26 cellular contexts compared by ENCODE assay signal in genomic region chr6:114403858-114404257, GRCh38.
A peak's percentile ranks its signal among the peaks of the same experiment; 100 is the strongest.
DNase-seq lines count a peak whose midpoint lies in the region; ATAC-seq, FAIRE-seq and TF ChIP-seq lines count a peak whose summit lies in the region.
"Had no signal": no experiment of that assay in that cellular context is flagged by ENCODE, and none has a peak within 500 bp of the region (broad histone marks: within the 10 kb centered on the region; RNA-seq: fewer than 3 reads in every experiment).

No MANE protein-coding gene starts in this region.

- no peaks in the 10 kb centered on the region for H3K9me2 ChIP-seq in GM23338 (ENCODE audit: insufficient read depth)

- H3K27me3 ChIP-seq in GM23338 (ENCODE audit: insufficient read depth) (no peaks in the 10 kb centered on the region), H1 (replicated peaks in 1 of 4; ENCODE audit: control insufficient read depth in 3 of 4, extremely low read depth in 1 of 4, insufficient read depth in 3 of 4, low read length in 3 of 4) (no peaks in the 10 kb centered on the region)
- H3K27me3 ChIP-seq: BLaER1 treated with 17β-estradiol and CSF1 and Interleukin-3, amounts not matched to agents 10 nM and 100 nM had no signal

- no peak overlapping the region for H2BK5ac ChIP-seq in H1 (ENCODE audit: low read depth, low read length)

- no peak overlapping the region for H4K5ac ChIP-seq in H1 (ENCODE audit: insufficient read length, low read depth, low read length)

- H3K36me3 Mint-ChIP-seq in GM23338 (ENCODE audit: low read depth) (peaks cover 10% of the 10 kb centered on the region; the same call in 2 of the 3 replicates), WTC11 (peaks cover 23% of the 10 kb centered on the region)
- H3K36me3 Mint-ChIP-seq: CD4-positive, alpha-beta memory T cell; CD8-positive, alpha-beta memory T cell had no signal

- no peaks in the 10 kb centered on the region for H3F3A ChIP-seq in GM23338 (replicated peaks; ENCODE audit: low read depth)

- ATAC-seq in GM23338 (peak; percentile 54), WTC11 (no peak)
- ATAC-seq: A549, GM12878 had no signal

- TF ChIP-seq POLR2A in H1 (IDR thresholded peaks at IDR 0.05; ENCODE audit: control extremely low read depth in 1 of 2, low read depth in 2 of 2, low read length in 2 of 2) = peak in 1 of 2 experiments; percentile 43; a peak in 1 of 3 replicates
- no peak for TF ChIP-seq POLR2A in GM12892 (IDR thresholded peaks at IDR 0.05; ENCODE audit: low read depth, low read length)

- H3K27me3 Mint-ChIP-seq in GM23338 (ENCODE audit: insufficient read depth, low read depth, poor library complexity) (no peaks in the 10 kb centered on the region), WTC11 (ENCODE audit: low read depth) (no peaks in the 10 kb centered on the region)
- H3K27me3 Mint-ChIP-seq: B cell; CD8-positive, alpha-beta memory T cell had no signal

- no peak for FAIRE-seq in H1 (lab: Jason Lieb, UNC)
- FAIRE-seq in GM12892 (lab: Jason Lieb, UNC) = no peak
- FAIRE-seq: A549, GM12878, GM19239 had no signal

- CTCF ChIA-PET in WTC11 (lab: Charles Lee) (interaction anchor here (0.6 to 2.4 kb wide), 5 partner anchors 40 to 296 kb away, joined by 4 to 24 read pairs (median 4); partner anchors contain the start of gene HS3ST5), H1 (lab: Charles Lee; ENCODE audit: partially characterized antibody) (interaction anchor here (0.8 to 1.3 kb wide), 4 partner anchors 15 to 114 kb away, joined by 3 to 4 read pairs (median 3); no protein-coding TSS in a partner anchor)

- TF ChIP-seq EP300 in H1 (IDR thresholded peaks at IDR 0.05; ENCODE audit: borderline replicate concordance in 1 of 2, low read depth in 2 of 2, low read length in 2 of 2) = no peak

- DNase-seq in NCI-H82 (lab: John Stamatoyannopoulos, UW) (peak; percentile 32), NCI-H82 treated with DMSO at 0.1 percent for 48 hours (lab: John Stamatoyannopoulos, UW; ENCODE audit: unreplicated experiment) (no peak), GM23338 (ENCODE audit: low spot score) (no peak), WTC11 (ENCODE audit: low spot score) (no peak), H1 (ENCODE audit: low read depth in 1 of 2, low spot score in 2 of 2) (no peak), GM12892 (ENCODE audit: insufficient read length) (no peak), NCI-H69 (lab: John Stamatoyannopoulos, UW) (no peak)
- DNase-seq in stimulated activated CD4-positive, alpha-beta T cell treated with anti-CD3 and anti-CD28 coated beads, Interleukin-4, amount 100 ng/mL, for 24 hours = no peak
- DNase-seq: AML-193; CD4-positive, alpha-beta memory T cell; CD8-positive, alpha-beta memory T cell; COR-L47; DMS 273 treated with DMSO at 0.1 percent for 48 hours; DMS153; DMS53; DMS79; DND-41; EL; GDM1 had no signal

- H3K4me3 ChIP-seq in GM23338 (no peak overlapping the region), H1 (ENCODE audit: extremely low read depth in 1 of 4, insufficient read depth in 2 of 4, low read depth in 3 of 4, low read length in 4 of 4) (no peak overlapping the region)
- H3K4me3 ChIP-seq: A549; BLaER1 treated with 17β-estradiol and CSF1 and Interleukin-3, amounts not matched to agents 10 nM and 100 nM; GM12878 had no signal

- H3K9ac ChIP-seq in H1 (replicated peaks in 1 of 4; ENCODE audit: extremely low read depth in 1 of 4, low read depth in 3 of 4, low read length in 3 of 4) = no peak overlapping the region
- H3K9ac ChIP-seq: BLaER1 treated with 17β-estradiol and CSF1 and Interleukin-3, amounts not matched to agents 10 nM and 100 nM had no signal

- no peak overlapping the region for H2BK15ac ChIP-seq in H1 (ENCODE audit: low read length)

- no peak overlapping the region for H3K23ac ChIP-seq in H1 (ENCODE audit: insufficient read length)

- no peaks in the 10 kb centered on the region for H3K9me3 ChIP-seq in H1 (ENCODE audit: insufficient read depth in 2 of 2, low read depth in 1 of 2, low read length in 1 of 2)
- H3K9me3 ChIP-seq: A549; BLaER1 treated with 17β-estradiol and CSF1 and Interleukin-3, amounts not matched to agents 10 nM and 100 nM had no signal

- no peak overlapping the region for H3K4me3 Mint-ChIP-seq in GM23338
- H3K4me3 Mint-ChIP-seq in WTC11 = no peak overlapping the region
- H3K4me3 Mint-ChIP-seq: B cell; CD4-positive, alpha-beta memory T cell; CD8-positive, alpha-beta memory T cell had no signal

- H4K91ac ChIP-seq in H1 (replicated peaks; ENCODE audit: insufficient read length, low read length) = no peak overlapping the region

- H3K4me1 Mint-ChIP-seq in GM23338 = peaks cover 39% of the 10 kb centered on the region
- peaks cover 55% of the 10 kb centered on the region for H3K4me1 Mint-ChIP-seq in WTC11
- H3K4me1 Mint-ChIP-seq: B cell; CD4-positive, alpha-beta memory T cell; CD8-positive, alpha-beta memory T cell had no signal

- H4K8ac ChIP-seq in H1 (ENCODE audit: extremely low read depth, insufficient read depth, low read length) = no peak overlapping the region

- no peak overlapping the region for H3K56ac ChIP-seq in H1 (replicated peaks; ENCODE audit: insufficient read length, low read depth, low read length)

- no peak overlapping the region for H3K18ac ChIP-seq in H1 (ENCODE audit: extremely low read depth, low read length)

- no peak overlapping the region for H2AK5ac ChIP-seq in H1 (ENCODE audit: low read depth, low read length)

- H2BK12ac ChIP-seq in H1 (ENCODE audit: low read depth, low read length) = no peak overlapping the region

- H3K27ac Mint-ChIP-seq in GM23338 = no peak overlapping the region
- peak overlapping the region; percentile 42; the same call in 1 of the 2 replicates for H3K27ac Mint-ChIP-seq in WTC11
- H3K27ac Mint-ChIP-seq: B cell; CD4-positive, alpha-beta memory T cell; CD8-positive, alpha-beta memory T cell had no signal

- no peak for TF ChIP-seq RAD21 in H1 (IDR thresholded peaks at IDR 0.05 in 1 of 2, conservative IDR thresholded peaks at IDR 0.05 in 1 of 2; ENCODE audit: low read depth in 2 of 2, low read length in 2 of 2)

- no peak for TF ChIP-seq CTCF in GM23338 (conservative IDR thresholded peaks at IDR 0.05; ENCODE audit: low read depth in 2 of 2)
- TF ChIP-seq CTCF in WTC11 (IDR thresholded peaks at IDR 0.05) = no peak
- TF ChIP-seq CTCF in H1 (IDR thresholded peaks at IDR 0.05; ENCODE audit: control extremely low read depth in 1 of 3, insufficient read depth in 1 of 3, low read depth in 1 of 3, low read length in 3 of 3) = no peak

- no peak overlapping the region for H3K27ac ChIP-seq in GM23338 (ENCODE audit: low read depth)
- H3K27ac ChIP-seq in H1 (ENCODE audit: low read depth, low read length) = no peak overlapping the region
- H3K27ac ChIP-seq: 22Rv1; A549; BLaER1 treated with 17β-estradiol and CSF1 and Interleukin-3, amounts not matched to agents 10 nM and 100 nM; C4-2B had no signal

- H3K36me3 ChIP-seq in GM23338 (ENCODE audit: insufficient read depth) = no peaks in the 10 kb centered on the region
- peaks cover 0 to 14% (median 3%) of the 10 kb centered on the region in 4 experiments; a peak in 3 of 8 replicates for H3K36me3 ChIP-seq in H1 (ENCODE audit: control insufficient read depth in 2 of 4, insufficient read depth in 4 of 4, low read length in 3 of 4)
- H3K36me3 ChIP-seq: BLaER1 treated with 17β-estradiol and CSF1 and Interleukin-3, amounts not matched to agents 10 nM and 100 nM had no signal

- POLR2A ChIA-PET in WTC11 (lab: Charles Lee) = interaction anchor here (0.7 to 2.4 kb wide), 5 partner anchors 11 to 629 kb away, joined by 3 to 14 read pairs (median 4); no protein-coding TSS in a partner anchor
- POLR2A ChIA-PET in H1 (lab: Charles Lee; ENCODE audit: partially characterized antibody) = interaction anchor here (0.9 to 9.7 kb wide), 11 partner anchors 9 to 74 kb away, joined by 3 to 74 read pairs (median 12); partner anchors contain the start of gene HS3ST5

- H2BK20ac ChIP-seq in H1 (ENCODE audit: low read length) = no peak overlapping the region

- H3K79me1 ChIP-seq in H1 (ENCODE audit: low read depth, low read length) = no peaks in the 10 kb centered on the region

- 83% methylated on average over 1 of the region's 1 CpG; no CpG with 5 or more reads in 1 of the 2 experiments for WGBS in H1 (ENCODE audit: extremely low coverage in 1 of 2, insufficient coverage in 1 of 2, insufficient read length in 1 of 2, insufficient replicate concordance in 2 of 2, low coverage in 1 of 2, low lambda C conversion rate in 2 of 2, missing lambda C conversion rate in 1 of 2), 2 experiments

- H3K4me1 ChIP-seq in GM23338 (ENCODE audit: insufficient read depth) (peaks cover 36% of the 10 kb centered on the region), H1 (replicated peaks in 1 of 4; ENCODE audit: control insufficient read depth in 3 of 4, insufficient read depth in 4 of 4, low read length in 3 of 4) (peaks cover 0 to 6% (median 2%) of the 10 kb centered on the region in 4 experiments; a peak in 4 of 7 replicates)
- H3K4me1 ChIP-seq: A549; BLaER1 treated with 17β-estradiol and CSF1 and Interleukin-3, amounts not matched to agents 10 nM and 100 nM had no signal

- no peaks in the 10 kb centered on the region for H3K23me2 ChIP-seq in H1 (ENCODE audit: low read depth, low read length)

- H3K79me2 ChIP-seq in GM23338 (replicated peaks; ENCODE audit: insufficient read depth) = no peaks in the 10 kb centered on the region
- no peaks in the 10 kb centered on the region for H3K79me2 ChIP-seq in H1 (ENCODE audit: control insufficient read depth in 1 of 2, insufficient read depth in 2 of 2, low read length in 2 of 2)

- H3K9me3 Mint-ChIP-seq in GM23338 (no peaks in the 10 kb centered on the region; the same call in 2 of the 3 replicates), WTC11 (no peaks in the 10 kb centered on the region)

- H3K4me2 ChIP-seq in GM23338 (no peak overlapping the region), H1 (ENCODE audit: insufficient read depth in 1 of 2, low read depth in 2 of 2, low read length in 2 of 2) (no peak overlapping the region)
- H3K4me2 ChIP-seq: A549; BLaER1 treated with 17β-estradiol and CSF1 and Interleukin-3, amounts not matched to agents 10 nM and 100 nM had no signal

- no peak overlapping the region for H3K4ac ChIP-seq in H1 (replicated peaks; ENCODE audit: insufficient read length, low read depth, low read length)

- no peak overlapping the region for H2BK120ac ChIP-seq in H1 (replicated peaks; ENCODE audit: low read depth, low read length)

- H4K20me1 ChIP-seq in GM23338 (replicated peaks; ENCODE audit: insufficient read depth) = no peaks in the 10 kb centered on the region
- no peaks in the 10 kb centered on the region for H4K20me1 ChIP-seq in H1 (replicated peaks in 1 of 2; ENCODE audit: control insufficient read depth in 1 of 2, insufficient read depth in 2 of 2, low read length in 2 of 2)
- H4K20me1 ChIP-seq: BLaER1 treated with 17β-estradiol and CSF1 and Interleukin-3, amounts not matched to agents 10 nM and 100 nM had no signal

- no peak overlapping the region for H3K14ac ChIP-seq in H1 (ENCODE audit: insufficient read length)

- H2AFZ ChIP-seq in GM23338 = no peak overlapping the region
- no peak overlapping the region for H2AFZ ChIP-seq in H1 (ENCODE audit: low read length)

TF ChIP-seq in GM23338, 12 proteins besides CTCF, POLR2A, EP300 and RAD21 (continues in another document):
- no peak for TF ChIP-seq EZH2 (IDR thresholded peaks at IDR 0.05; ENCODE audit: low read depth, unreplicated experiment)

TF ChIP-seq in H1, 55 proteins besides CTCF, POLR2A, EP300 and RAD21 (continues in another document):
- TF ChIP-seq TAF7 (optimal IDR thresholded peaks at IDR 0.05; ENCODE audit: borderline replicate concordance, low read depth, low read length) (no peak), NRF1 (IDR thresholded peaks at IDR 0.05; ENCODE audit: low read depth, low read length) (no peak), TBP (IDR thresholded peaks at IDR 0.05; ENCODE audit: low read depth, low read length) (no peak)
